In genomic region chr19:10976200-10976892, GRCh38 we compare ENCODE assay signal across 9 cellular contexts. TPM values are rescaled to one million over a fixed set of nuclear protein-coding genes. Genes with fewer than 3 reads are reported as not detected.
DNase-seq lines count a peak whose midpoint lies in the region; ATAC-seq and TF ChIP-seq lines count a peak whose summit lies in the region.
"Had no signal": no experiment of that assay in that cellular context is flagged by ENCODE, and none has a peak within 500 bp of the region (broad histone marks: within the 10 kb centered on the region; RNA-seq: fewer than 3 reads in every experiment).

No MANE protein-coding gene starts in this region.

- no peak for DNase-seq in GM23338 (ENCODE audit: low spot score)
- DNase-seq in colonic mucosa, result no peak
- DNase-seq in lung (ENCODE audit: low spot score), result no peak
- no peak for DNase-seq in NCI-H2171 (lab: John Stamatoyannopoulos, UW)
- DNase-seq in iPS-NIHi11 (ENCODE audit: low spot score), result no peak
- no peak for DNase-seq in GM19240 (ENCODE audit: insufficient read length, low spot score)
- no peak for DNase-seq in GM23248

- no peaks in the 10 kb centered on the region for H3K9me2 ChIP-seq in GM23338 (ENCODE audit: insufficient read depth)
- H3K9me2 ChIP-seq in GM23248 (ENCODE audit: insufficient read depth), result no peaks in the 10 kb centered on the region

- peaks cover 100% of the 10 kb centered on the region for H3K79me2 ChIP-seq in GM23338 (replicated peaks; ENCODE audit: insufficient read depth)
- peaks cover 99% of the 10 kb centered on the region for H3K79me2 ChIP-seq in GM23248 (ENCODE audit: insufficient read depth)

- H3K4me3 Mint-ChIP-seq in GM23338, result no peak overlapping the region

- H3K9ac ChIP-seq in colonic mucosa (ENCODE audit: low read depth in 2 of 2, low read length in 2 of 2) (peak overlapping the region in 1 of 2 donors; percentile 35), GM23248 (no peak overlapping the region)

- peak overlapping the region; percentile 72; the same call in 1 of the 2 replicates for H3K27ac ChIP-seq in GM23338 (ENCODE audit: low read depth)
- peak overlapping the region; percentile 70 for H3K27ac ChIP-seq in colonic mucosa
- H3K27ac ChIP-seq in lung (ENCODE audit: low read depth in 1 of 2, low read length in 1 of 2), result peak overlapping the region; percentile 3 to 72
- peak overlapping the region in 15 of 21 experiments; percentile 8 to 68 (median 39) for H3K27ac ChIP-seq in skin epidermis
- H3K27ac ChIP-seq in GM23248, result no peak overlapping the region
- H3K27ac ChIP-seq: foreskin keratinocyte had no signal

- H3F3A ChIP-seq in GM23338 (replicated peaks; ENCODE audit: low read depth) (0 out of 2 replicates have a peak, but pooled peaks cover 9% of the 10 kb centered on the region), GM23248 (ENCODE audit: insufficient read depth) (no peaks in the 10 kb centered on the region)

- H3K36me3 ChIP-seq in GM23338 (ENCODE audit: insufficient read depth), result no peaks in the 10 kb centered on the region
- H3K36me3 ChIP-seq in colonic mucosa, result no peaks in the 10 kb centered on the region
- peaks cover 0 to 2% of the 10 kb centered on the region in 2 donors for H3K36me3 ChIP-seq in lung (ENCODE audit: control insufficient read depth in 2 of 2, insufficient read depth in 2 of 2, low read length in 2 of 2)
- no peaks in the 10 kb centered on the region for H3K36me3 ChIP-seq in GM23248 (ENCODE audit: low read depth)

- 65 to 80% methylated on average over 18 of the region's 18 CpGs for WGBS in lung, 2 donors
- 94 to 96% methylated on average over 17 to 18 of the region's 18 CpGs for WGBS in GM23248 (ENCODE audit: low coverage in 1 of 2, low lambda C conversion rate in 2 of 2, missing lambda C conversion rate in 2 of 2), 2 experiments

- H3K4me3 ChIP-seq in GM23338 (no peak overlapping the region), colonic mucosa (no peak overlapping the region), lung (no peak overlapping the region), skin epidermis (no peak overlapping the region), GM23248 (no peak overlapping the region)

- H3K4me1 ChIP-seq in GM23338 (ENCODE audit: insufficient read depth) (no peaks in the 10 kb centered on the region; the same call in none of the 2 replicates), colonic mucosa (peaks cover 14% of the 10 kb centered on the region), lung (ENCODE audit: control insufficient read depth in 2 of 2, insufficient read depth in 2 of 2, low read length in 2 of 2) (peaks cover 0 to 15% of the 10 kb centered on the region in 2 donors), GM23248 (ENCODE audit: insufficient read depth) (peaks cover 15% of the 10 kb centered on the region; the same call in 1 of the 2 replicates)
- H3K4me1 ChIP-seq: foreskin keratinocyte had no signal

- H3K27ac Mint-ChIP-seq in GM23338, result peak overlapping the region; percentile 5; the same call in 1 of the 2 replicates

- no peak overlapping the region for H3K4me2 ChIP-seq in GM23338
- no peak overlapping the region for H3K4me2 ChIP-seq in GM23248 (ENCODE audit: unreplicated experiment)

- H3K4me1 Mint-ChIP-seq in GM23338, result peaks cover 18% of the 10 kb centered on the region; the same call in 2 of the 3 replicates

- peaks cover 4% of the 10 kb centered on the region for H3K27me3 Mint-ChIP-seq in GM23338 (ENCODE audit: insufficient read depth, low read depth, poor library complexity)

- H2AFZ ChIP-seq in GM23338, result no peak overlapping the region
- no peak overlapping the region for H2AFZ ChIP-seq in GM23248

- intact Hi-C loops in colonic mucosa (cut with DNase I), result no loop called here

- H3K27me3 ChIP-seq in GM23338 (ENCODE audit: insufficient read depth) (no peaks in the 10 kb centered on the region), colonic mucosa (no peaks in the 10 kb centered on the region), lung (ENCODE audit: control insufficient read depth, insufficient read depth) (no peaks in the 10 kb centered on the region), GM23248 (replicated peaks; ENCODE audit: insufficient read depth) (no peaks in the 10 kb centered on the region)
- H3K27me3 ChIP-seq: foreskin keratinocyte had no signal

- H3K9me3 ChIP-seq in colonic mucosa, result no peaks in the 10 kb centered on the region
- no peaks in the 10 kb centered on the region for H3K9me3 ChIP-seq in lung (ENCODE audit: control insufficient read depth in 2 of 2, insufficient read depth in 1 of 2, low read length in 1 of 2)
- no peaks in the 10 kb centered on the region for H3K9me3 ChIP-seq in GM23248 (ENCODE audit: low read depth)

- TF ChIP-seq CTCF in GM23338 (conservative IDR thresholded peaks at IDR 0.05; ENCODE audit: low read depth in 2 of 2), result no peak
- no peak for TF ChIP-seq CTCF in colonic mucosa (IDR thresholded peaks at IDR 0.05)
- TF ChIP-seq CTCF in lung (IDR thresholded peaks at IDR 0.05; ENCODE audit: control extremely low read depth, extremely low read depth), result no peak

- H3K9me3 Mint-ChIP-seq in GM23338, result peaks cover 7% of the 10 kb centered on the region

- peaks cover 26% of the 10 kb centered on the region for H3K36me3 Mint-ChIP-seq in GM23338 (ENCODE audit: low read depth)

- in situ Hi-C loops in GM23248 (cut with MboI), result no loop called here

- H4K20me1 ChIP-seq in GM23338 (replicated peaks; ENCODE audit: insufficient read depth) (peaks cover 63% of the 10 kb centered on the region), GM23248 (ENCODE audit: insufficient read depth) (no peaks in the 10 kb centered on the region)

- ATAC-seq in GM23338 (no peak), lung (ENCODE audit: insufficient read depth, low FRiP score) (no peak)

TF ChIP-seq in GM23338, 12 proteins besides CTCF, POLR2A, EP300 and RAD21:
- TF ChIP-seq EZH2phosphoT487 (IDR thresholded peaks at IDR 0.05; ENCODE audit: unreplicated experiment) (no peak), CREB1 (CRISPR knock-in tag; IDR thresholded peaks at IDR 0.05; ENCODE audit: low read depth) (no peak), REST (IDR thresholded peaks at IDR 0.05; ENCODE audit: unreplicated experiment) (no peak)

RNA-seq across cellular contexts. Expression of gene SMARCA4, which starts 15.5 kb away (rescaled TPM):
- 252 and 336 TPM in 2 replicates for total RNA-seq in GM23338 (2014; rRNA removed; shearing (Covaris generic))
- polyA plus RNA-seq in GM23338 (2016; fragmentation: Nextera tagmentation; extraction: Ambion mirVana) (175 and 177 TPM in 2 replicates), lung (10 to 100 TPM; 52.3 to 69.9 TPM), GM23248 (2016; fragmentation: Nextera tagmentation; extraction: Ambion mirVana) (35.3 and 37.1 TPM in 2 replicates)
- total RNA-seq in colonic mucosa (100 to 1,000 TPM in 1 of 2 donors, 10 to 100 TPM in 1; 73.8 to 141 TPM), lung (100 to 1,000 TPM; 112 to 116 TPM)
- total RNA-seq in GM23248 (2014; rRNA removed; shearing (Covaris generic)), result 44.0 and 57.8 TPM in 2 replicates

RNA-seq across cellular contexts. Expression of gene TIMM29, which starts 47.7 kb away (rescaled TPM):
- total RNA-seq in GM23338 (2014; rRNA removed; shearing (Covaris generic)), result 56.4 and 60.7 TPM in 2 replicates
- polyA plus RNA-seq in GM23338 (2016; fragmentation: Nextera tagmentation; extraction: Ambion mirVana) (23.7 and 24.1 TPM in 2 replicates), lung (10 to 100 TPM; 15.6 to 16.8 TPM), GM23248 (2016; fragmentation: Nextera tagmentation; extraction: Ambion mirVana) (20.3 and 20.8 TPM in 2 replicates)
- total RNA-seq in colonic mucosa (10 to 100 TPM; 25.5 to 31.5 TPM), lung (10 to 100 TPM; 17.7 to 20.4 TPM)
- total RNA-seq in GM23248 (2014; rRNA removed; shearing (Covaris generic)), result 37.6 and 57.5 TPM in 2 replicates

RNA-seq across cellular contexts. Expression of gene YIPF2, which starts 47.9 kb away (rescaled TPM):
- total RNA-seq in GM23338 (2014; rRNA removed; shearing (Covaris generic)), result 54.0 and 63.7 TPM in 2 replicates
- polyA plus RNA-seq in GM23338 (2016; fragmentation: Nextera tagmentation; extraction: Ambion mirVana) (36.3 and 45.3 TPM in 2 replicates), lung (10 to 100 TPM; 60.9 to 77.8 TPM), GM23248 (2016; fragmentation: Nextera tagmentation; extraction: Ambion mirVana) (57.3 and 61.5 TPM in 2 replicates)
- total RNA-seq in colonic mucosa (10 to 100 TPM; 64.4 to 71.3 TPM), lung (10 to 100 TPM; 54.7 to 73.9 TPM)
- total RNA-seq in GM23248 (2014; rRNA removed; shearing (Covaris generic)), result 114 and 140 TPM in 2 replicates
